In genomic region chr16:50457979-50458461, GRCh38 we compare ENCODE assay signal across 15 cellular contexts.
A peak's percentile ranks its signal among the peaks of the same experiment; 100 is the strongest.
DNase-seq lines count a peak whose midpoint lies in the region; ATAC-seq and TF ChIP-seq lines count a peak whose summit lies in the region.
"Had no signal": no experiment of that assay in that cellular context is flagged by ENCODE, and none has a peak within 500 bp of the region (broad histone marks: within the 10 kb centered on the region; RNA-seq: fewer than 3 reads in every experiment).

No MANE protein-coding gene starts in this region.

- H3K9me3 Mint-ChIP-seq in activated CD4-positive, alpha-beta memory T cell treated with anti-CD3 and anti-CD28 coated beads for 36 hours: no peaks in the 10 kb centered on the region
- no peaks in the 10 kb centered on the region for H3K9me3 Mint-ChIP-seq in activated CD4-positive, alpha-beta memory T cell treated with anti-CD3 and anti-CD28 coated beads, Interleukin-2, amount 10 ng/mL, durations not matched to agents 7 days and 5 days
- H3K9me3 Mint-ChIP-seq in naive thymus-derived CD8-positive, alpha-beta T cell: no peaks in the 10 kb centered on the region
- peaks cover 3% of the 10 kb centered on the region for H3K9me3 Mint-ChIP-seq in glutamatergic neuron (ENCODE audit: unreplicated experiment)

- no peak for TF ChIP-seq CTCF in glutamatergic neuron (IDR thresholded peaks at IDR 0.05; ENCODE audit: partially characterized antibody, unreplicated experiment)

- no peak for ATAC-seq in naive thymus-derived CD8-positive, alpha-beta T cell
- ATAC-seq in HG03457 (IDR thresholded peaks at IDR 0.05; ENCODE audit: unreplicated experiment): no peak
- ATAC-seq: A549, HCT116, Panc1 had no signal

- H3K4me3 Mint-ChIP-seq in activated CD4-positive, alpha-beta memory T cell treated with anti-CD3 and anti-CD28 coated beads for 36 hours: no peak overlapping the region
- H3K4me3 Mint-ChIP-seq in activated CD4-positive, alpha-beta memory T cell treated with anti-CD3 and anti-CD28 coated beads, Interleukin-2, amount 10 ng/mL, durations not matched to agents 7 days and 5 days: no peak overlapping the region
- no peak overlapping the region for H3K4me3 Mint-ChIP-seq in naive thymus-derived CD8-positive, alpha-beta T cell
- no peak overlapping the region for H3K4me3 Mint-ChIP-seq in glutamatergic neuron (ENCODE audit: unreplicated experiment)

- H3K27ac Mint-ChIP-seq in activated CD4-positive, alpha-beta memory T cell treated with anti-CD3 and anti-CD28 coated beads for 36 hours: no peak overlapping the region
- no peak overlapping the region for H3K27ac Mint-ChIP-seq in activated CD4-positive, alpha-beta memory T cell treated with anti-CD3 and anti-CD28 coated beads, Interleukin-2, amount 10 ng/mL, durations not matched to agents 7 days and 5 days
- peak overlapping the region in 1 of 10 donors; percentile 15 for H3K27ac Mint-ChIP-seq in naive thymus-derived CD8-positive, alpha-beta T cell
- no peak overlapping the region for H3K27ac Mint-ChIP-seq in glutamatergic neuron (ENCODE audit: unreplicated experiment)

- DNase-seq in activated CD4-positive, alpha-beta memory T cell treated with anti-CD3 and anti-CD28 coated beads for 36 hours: peak; percentile 17
- no peak for DNase-seq in activated CD4-positive, alpha-beta memory T cell treated with anti-CD3 and anti-CD28 coated beads, Interleukin-2, amount 10 ng/mL, durations not matched to agents 7 days and 5 days
- peak; percentile 4 for DNase-seq in NCI-H69 (lab: John Stamatoyannopoulos, UW)
- peak; percentile 35 for DNase-seq in astrocyte of the hippocampus (ENCODE audit: low read depth, low spot score)
- DNase-seq in naive thymus-derived CD8-positive, alpha-beta T cell: no peak
- no peak for DNase-seq in glutamatergic neuron
- DNase-seq: Caco-2, MM.1S, NCI-H2227 treated with DMSO at 0.1 percent for 48 hours, Right ventricle myocardium superior, SK-N-SH had no signal

- intact Hi-C loops in activated CD4-positive, alpha-beta memory T cell treated with anti-CD3 and anti-CD28 coated beads for 36 hours (cut with micrococcal nuclease): no loop called here

- H3K4me1 Mint-ChIP-seq in activated CD4-positive, alpha-beta memory T cell treated with anti-CD3 and anti-CD28 coated beads for 36 hours (ENCODE audit: low read depth): peaks cover 5% of the 10 kb centered on the region
- peaks cover 15% of the 10 kb centered on the region for H3K4me1 Mint-ChIP-seq in activated CD4-positive, alpha-beta memory T cell treated with anti-CD3 and anti-CD28 coated beads, Interleukin-2, amount 10 ng/mL, durations not matched to agents 7 days and 5 days
- H3K4me1 Mint-ChIP-seq in naive thymus-derived CD8-positive, alpha-beta T cell: peaks cover 8 to 10% (median 9%) of the 10 kb centered on the region in 4 donors
- H3K4me1 Mint-ChIP-seq in glutamatergic neuron (ENCODE audit: low read depth, unreplicated experiment): peaks cover 6% of the 10 kb centered on the region

- no peaks in the 10 kb centered on the region for H3K36me3 Mint-ChIP-seq in activated CD4-positive, alpha-beta memory T cell treated with anti-CD3 and anti-CD28 coated beads for 36 hours
- no peaks in the 10 kb centered on the region for H3K36me3 Mint-ChIP-seq in activated CD4-positive, alpha-beta memory T cell treated with anti-CD3 and anti-CD28 coated beads, Interleukin-2, amount 10 ng/mL, durations not matched to agents 7 days and 5 days (ENCODE audit: low read depth)
- no peaks in the 10 kb centered on the region for H3K36me3 Mint-ChIP-seq in naive thymus-derived CD8-positive, alpha-beta T cell
- H3K36me3 Mint-ChIP-seq in glutamatergic neuron (ENCODE audit: unreplicated experiment): no peaks in the 10 kb centered on the region

- CTCF ChIA-PET in activated CD4-positive, alpha-beta memory T cell treated with anti-CD3 and anti-CD28 coated beads for 36 hours (lab: Charles Lee): no interaction called here
- CTCF ChIA-PET in activated CD4-positive, alpha-beta memory T cell treated with anti-CD3 and anti-CD28 coated beads, Interleukin-2, amount 10 ng/mL, durations not matched to agents 7 days and 5 days (lab: Charles Lee): interaction anchor here (0.5 kb wide), 1 partner anchor 289 kb away, joined by 3 read pairs; no protein-coding TSS in a partner anchor

- POLR2A ChIA-PET in activated CD4-positive, alpha-beta memory T cell treated with anti-CD3 and anti-CD28 coated beads for 36 hours (lab: Charles Lee): no interaction called here
- POLR2A ChIA-PET in activated CD4-positive, alpha-beta memory T cell treated with anti-CD3 and anti-CD28 coated beads, Interleukin-2, amount 10 ng/mL, durations not matched to agents 7 days and 5 days (lab: Charles Lee): no interaction called here
- POLR2A ChIA-PET in naive thymus-derived CD8-positive, alpha-beta T cell (lab: Charles Lee): interaction anchor here (1.0 kb wide), 1 partner anchor 93 kb away, joined by 3 read pairs; no protein-coding TSS in a partner anchor

- peaks cover 4% of the 10 kb centered on the region for H3K27me3 Mint-ChIP-seq in activated CD4-positive, alpha-beta memory T cell treated with anti-CD3 and anti-CD28 coated beads for 36 hours
- peaks cover 4% of the 10 kb centered on the region for H3K27me3 Mint-ChIP-seq in activated CD4-positive, alpha-beta memory T cell treated with anti-CD3 and anti-CD28 coated beads, Interleukin-2, amount 10 ng/mL, durations not matched to agents 7 days and 5 days
- peaks cover 1 to 10% (median 7%) of the 10 kb centered on the region in 5 donors for H3K27me3 Mint-ChIP-seq in naive thymus-derived CD8-positive, alpha-beta T cell
- H3K27me3 Mint-ChIP-seq in glutamatergic neuron (ENCODE audit: unreplicated experiment): no peaks in the 10 kb centered on the region

Comparison
In these comparisons a context has a peak if more than half of its experiments do, and no peak if none do; other contexts are left out.
1. DNase-seq: peak in activated CD4-positive, alpha-beta memory T cell treated with anti-CD3 and anti-CD28 coated beads for 36 hours (single experiment), NCI-H69 (single experiment) and astrocyte of the hippocampus (single experiment); none in activated CD4-positive, alpha-beta memory T cell treated with anti-CD3 and anti-CD28 coated beads, Interleukin-2, amount 10 ng/mL, durations not matched to agents 7 days and 5 days (single experiment), naive thymus-derived CD8-positive, alpha-beta T cell (0 of 10) and glutamatergic neuron (single experiment).